In the genomic region with DNA sequence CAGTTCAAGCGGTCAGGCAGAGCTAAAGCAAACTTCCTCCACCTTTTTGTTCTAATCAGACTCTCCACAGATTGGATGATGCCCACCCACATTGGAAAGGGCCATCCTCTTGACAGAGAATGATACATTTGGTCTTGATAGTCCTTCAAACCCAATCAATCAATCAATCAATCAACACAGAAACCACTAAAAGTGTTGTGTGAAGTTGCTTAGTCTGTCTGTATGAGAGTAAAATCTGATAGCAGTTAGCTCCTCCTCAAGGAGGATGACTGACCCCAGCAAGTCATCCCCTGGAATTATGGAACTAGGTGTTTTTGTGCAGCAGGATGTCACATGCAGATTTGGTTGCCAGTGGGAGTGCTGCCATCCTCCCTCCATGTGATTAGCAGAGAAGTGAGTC, we compare ENCODE assay signal across 25 cellular contexts.
"Had no signal": no experiment of that assay in that cellular context is flagged by ENCODE, and none has a peak within 500 bp of the region (broad histone marks: within the 10 kb centered on the region; RNA-seq: fewer than 3 reads in every experiment).

No MANE protein-coding gene starts in this region.

- DNase-seq: Kasumi-1, MG63, NCI-H1092, NCI-H1105, NCI-H1417 treated with DMSO at 0.1 percent for 48 hours, NCI-H1436 treated with DMSO at 0.1 percent for 48 hours, NCI-H1694 treated with DMSO at 0.1 percent for 48 hours, NCI-H187 treated with DMSO at 0.1 percent for 48 hours, NCI-H2029, NCI-H2081, NCI-H2171 treated with DMSO at 0.1 percent for 48 hours, NCI-H2227 treated with DMSO at 0.1 percent for 48 hours, NCI-H345, NCI-H446, NCI-H510A treated with DMSO at 0.1 percent for 48 hours, NCI-H524 treated with DMSO at 0.1 percent for 48 hours, NCI-H526 treated with DMSO at 0.1 percent for 48 hours, NCI-H774, PC-9, Right ventricle myocardium superior, SHP77 treated with DMSO at 0.1 percent for 48 hours, SK-N-SH, SW 1271, T-helper 1 cell had no signal

- ATAC-seq: Panc1 had no signal
